ENCODE assay signal across 1 cellular context in the genomic region with DNA sequence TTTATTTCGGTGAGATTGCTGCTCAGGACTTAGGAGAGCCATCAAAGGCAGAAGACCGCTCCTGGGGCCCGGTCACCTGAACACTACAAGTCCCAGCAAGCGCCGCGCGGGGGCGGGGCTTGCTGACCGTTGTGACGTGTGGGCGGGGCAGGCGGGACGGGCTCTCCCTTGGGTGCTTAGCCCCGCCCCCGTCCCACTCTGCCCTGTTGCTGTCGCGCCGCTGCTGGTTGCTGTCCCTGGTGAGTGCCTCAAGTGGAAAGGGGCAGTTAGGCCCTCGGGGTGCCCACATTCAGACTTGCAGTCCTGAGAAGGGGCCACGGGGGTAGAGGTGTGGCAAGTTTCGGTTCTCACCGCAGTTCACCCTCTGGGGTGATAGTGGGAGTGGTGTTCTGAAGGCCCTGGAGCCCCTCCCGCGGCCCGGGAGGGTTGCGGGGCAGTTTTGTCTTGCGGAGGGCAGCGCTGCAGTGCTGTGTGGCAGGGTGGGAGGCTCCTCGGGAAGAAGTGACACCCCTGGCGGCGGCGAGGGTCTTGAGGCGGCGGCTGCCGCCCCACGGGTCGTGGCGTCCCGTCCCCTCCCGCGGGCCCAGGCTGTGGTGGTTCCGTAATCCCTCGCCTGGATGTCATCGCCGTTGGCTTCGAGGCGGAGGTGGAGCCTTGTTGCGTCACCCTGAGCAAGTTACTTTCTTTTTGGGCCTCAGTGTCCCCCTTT.
TF ChIP-seq lines count a peak whose summit lies in the region.

A gene with protein sequence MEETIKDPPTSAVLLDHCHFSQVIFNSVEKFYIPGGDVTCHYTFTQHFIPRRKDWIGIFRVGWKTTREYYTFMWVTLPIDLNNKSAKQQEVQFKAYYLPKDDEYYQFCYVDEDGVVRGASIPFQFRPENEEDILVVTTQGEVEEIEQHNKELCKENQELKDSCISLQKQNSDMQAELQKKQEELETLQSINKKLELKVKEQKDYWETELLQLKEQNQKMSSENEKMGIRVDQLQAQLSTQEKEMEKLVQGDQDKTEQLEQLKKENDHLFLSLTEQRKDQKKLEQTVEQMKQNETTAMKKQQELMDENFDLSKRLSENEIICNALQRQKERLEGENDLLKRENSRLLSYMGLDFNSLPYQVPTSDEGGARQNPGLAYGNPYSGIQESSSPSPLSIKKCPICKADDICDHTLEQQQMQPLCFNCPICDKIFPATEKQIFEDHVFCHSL (plus strand): TSS at position 196 of the 709 bp plus-strand sequence. CDS start 10,673 bp downstream, outside the sequence.

TF ChIP-seq in HepG2, 621 proteins besides CTCF, POLR2A, EP300 and RAD21 (continued from another document and continues in another):
- TF ChIP-seq, protein P1, sequence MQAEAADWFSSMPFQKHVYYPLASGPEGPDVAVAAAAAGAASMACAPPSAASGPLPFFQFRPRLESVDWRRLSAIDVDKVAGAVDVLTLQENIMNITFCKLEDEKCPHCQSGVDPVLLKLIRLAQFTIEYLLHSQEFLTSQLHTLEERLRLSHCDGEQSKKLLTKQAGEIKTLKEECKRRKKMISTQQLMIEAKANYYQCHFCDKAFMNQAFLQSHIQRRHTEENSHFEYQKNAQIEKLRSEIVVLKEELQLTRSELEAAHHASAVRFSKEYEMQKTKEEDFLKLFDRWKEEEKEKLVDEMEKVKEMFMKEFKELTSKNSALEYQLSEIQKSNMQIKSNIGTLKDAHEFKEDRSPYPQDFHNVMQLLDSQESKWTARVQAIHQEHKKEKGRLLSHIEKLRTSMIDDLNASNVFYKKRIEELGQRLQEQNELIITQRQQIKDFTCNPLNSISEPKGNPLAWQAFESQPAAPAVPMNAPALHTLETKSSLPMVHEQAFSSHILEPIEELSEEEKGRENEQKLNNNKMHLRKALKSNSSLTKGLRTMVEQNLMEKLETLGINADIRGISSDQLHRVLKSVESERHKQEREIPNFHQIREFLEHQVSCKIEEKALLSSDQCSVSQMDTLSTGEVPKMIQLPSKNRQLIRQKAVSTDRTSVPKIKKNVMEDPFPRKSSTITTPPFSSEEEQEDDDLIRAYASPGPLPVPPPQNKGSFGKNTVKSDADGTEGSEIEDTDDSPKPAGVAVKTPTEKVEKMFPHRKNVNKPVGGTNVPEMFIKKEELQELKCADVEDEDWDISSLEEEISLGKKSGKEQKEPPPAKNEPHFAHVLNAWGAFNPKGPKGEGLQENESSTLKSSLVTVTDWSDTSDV (CRISPR knock-in tag; IDR thresholded peaks at IDR 0.05) = no peak
- TF ChIP-seq RBM22 (optimal IDR thresholded peaks at IDR 0.05; ENCODE audit: low read length) (no peak), ZSCAN22 (CRISPR knock-in tag; IDR thresholded peaks at IDR 0.05) (no peak), ZSCAN31 (CRISPR knock-in tag; IDR thresholded peaks at IDR 0.05; ENCODE audit: low read depth) (peak; percentile 92), NFIC (IDR thresholded peaks at IDR 0.05; ENCODE audit: low read length) (no peak), MBNL3 (CRISPR knock-in tag; conservative IDR thresholded peaks at IDR 0.05) (no peak), ZNF317 (CRISPR knock-in tag; IDR thresholded peaks at IDR 0.05) (peak; percentile 72; the same call in 1 of the 2 replicates), U2AF2 (IDR thresholded peaks at IDR 0.05; ENCODE audit: low read depth, low read length) (no peak), ZNF83 (CRISPR knock-in tag; IDR thresholded peaks at IDR 0.05; ENCODE audit: borderline replicate concordance) (no peak), ZBTB7A (CRISPR knock-in tag; IDR thresholded peaks at IDR 0.05) (no peak), ZMAT3 (CRISPR knock-in tag; conservative IDR thresholded peaks at IDR 0.05) (peak; percentile 56; the same call in 1 of the 2 replicates), HCFC1 (IDR thresholded peaks at IDR 0.05; ENCODE audit: low read depth, low read length) (peak; percentile 93), ZNF556 (CRISPR knock-in tag; IDR thresholded peaks at IDR 0.05; ENCODE audit: borderline replicate concordance) (peak; percentile 84; the same call in 1 of the 2 replicates), MIER3 (CRISPR knock-in tag; IDR thresholded peaks at IDR 0.05; ENCODE audit: borderline replicate concordance) (0 out of 2 replicates have a peak, but pooled peaks have one; percentile 14), NKX3-1 (CRISPR knock-in tag; IDR thresholded peaks at IDR 0.05) (peak; percentile 43; the same call in 1 of the 2 replicates), ZNF263 (CRISPR knock-in tag; IDR thresholded peaks at IDR 0.05) (peak; percentile 37), HDAC6 (IDR thresholded peaks at IDR 0.05; ENCODE audit: low read depth, low read length) (no peak), ZNF775 (CRISPR knock-in tag; IDR thresholded peaks at IDR 0.05; ENCODE audit: borderline replicate concordance) (no peak), CAMTA2 (CRISPR knock-in tag; IDR thresholded peaks at IDR 0.05; ENCODE audit: borderline replicate concordance) (peak; percentile 37; the same call in 1 of the 2 replicates), ZNF7 (CRISPR knock-in tag; IDR thresholded peaks at IDR 0.05) (no peak), CBX2 (IDR thresholded peaks at IDR 0.05; ENCODE audit: low read depth, low read length) (no peak), CBX2 (CRISPR knock-in tag; IDR thresholded peaks at IDR 0.05; ENCODE audit: low read depth) (no peak), ZFP37 (CRISPR knock-in tag; IDR thresholded peaks at IDR 0.05; ENCODE audit: borderline replicate concordance) (no peak; the same call in 1 of the 2 replicates), TCF12 (IDR thresholded peaks at IDR 0.05) (no peak), TCF12 (CRISPR knock-in tag; IDR thresholded peaks at IDR 0.05) (0 out of 2 replicates have a peak, but pooled peaks have one; percentile 69), ZNF768 (CRISPR knock-in tag; IDR thresholded peaks at IDR 0.05) (peak; percentile 32; the same call in 1 of the 2 replicates), RFX3 (CRISPR knock-in tag; IDR thresholded peaks at IDR 0.05) (no peak), THAP11 (CRISPR knock-in tag; IDR thresholded peaks at IDR 0.05) (peak; percentile 99), KDM5B (CRISPR knock-in tag; IDR thresholded peaks at IDR 0.05; ENCODE audit: borderline replicate concordance) (peak; percentile 67; the same call in 1 of the 2 replicates), NR2F2 (IDR thresholded peaks at IDR 0.05; ENCODE audit: borderline replicate concordance, low read depth) (no peak), PHF21A (CRISPR knock-in tag; IDR thresholded peaks at IDR 0.05) (0 out of 2 replicates have a peak, but pooled peaks have one; percentile 34)
- TF ChIP-seq, protein P2, sequence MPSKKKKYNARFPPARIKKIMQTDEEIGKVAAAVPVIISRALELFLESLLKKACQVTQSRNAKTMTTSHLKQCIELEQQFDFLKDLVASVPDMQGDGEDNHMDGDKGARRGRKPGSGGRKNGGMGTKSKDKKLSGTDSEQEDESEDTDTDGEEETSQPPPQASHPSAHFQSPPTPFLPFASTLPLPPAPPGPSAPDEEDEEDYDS (CRISPR knock-in tag; IDR thresholded peaks at IDR 0.05) = peak; percentile 93
- TF ChIP-seq, protein P3, sequence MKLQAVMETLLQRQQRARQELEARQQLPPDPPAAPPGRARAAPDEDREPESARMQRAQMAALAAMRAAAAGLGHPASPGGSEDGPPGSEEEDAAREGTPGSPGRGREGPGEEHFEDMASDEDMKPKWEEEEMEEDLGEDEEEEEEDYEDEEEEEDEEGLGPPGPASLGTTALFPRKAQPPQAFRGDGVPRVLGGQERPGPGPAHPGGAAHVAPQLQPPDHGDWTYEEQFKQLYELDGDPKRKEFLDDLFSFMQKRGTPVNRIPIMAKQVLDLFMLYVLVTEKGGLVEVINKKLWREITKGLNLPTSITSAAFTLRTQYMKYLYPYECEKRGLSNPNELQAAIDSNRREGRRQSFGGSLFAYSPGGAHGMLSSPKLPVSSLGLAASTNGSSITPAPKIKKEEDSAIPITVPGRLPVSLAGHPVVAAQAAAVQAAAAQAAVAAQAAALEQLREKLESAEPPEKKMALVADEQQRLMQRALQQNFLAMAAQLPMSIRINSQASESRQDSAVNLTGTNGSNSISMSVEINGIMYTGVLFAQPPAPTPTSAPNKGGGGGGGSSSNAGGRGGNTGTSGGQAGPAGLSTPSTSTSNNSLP (IDR thresholded peaks at IDR 0.05; ENCODE audit: low read depth, low read length) = no peak; the same call in 1 of the 2 replicates
- TF ChIP-seq, protein P4, sequence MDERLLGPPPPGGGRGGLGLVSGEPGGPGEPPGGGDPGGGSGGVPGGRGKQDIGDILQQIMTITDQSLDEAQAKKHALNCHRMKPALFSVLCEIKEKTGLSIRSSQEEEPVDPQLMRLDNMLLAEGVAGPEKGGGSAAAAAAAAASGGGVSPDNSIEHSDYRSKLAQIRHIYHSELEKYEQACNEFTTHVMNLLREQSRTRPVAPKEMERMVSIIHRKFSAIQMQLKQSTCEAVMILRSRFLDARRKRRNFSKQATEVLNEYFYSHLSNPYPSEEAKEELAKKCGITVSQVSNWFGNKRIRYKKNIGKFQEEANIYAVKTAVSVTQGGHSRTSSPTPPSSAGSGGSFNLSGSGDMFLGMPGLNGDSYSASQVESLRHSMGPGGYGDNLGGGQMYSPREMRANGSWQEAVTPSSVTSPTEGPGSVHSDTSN (CRISPR knock-in tag; IDR thresholded peaks at IDR 0.05) = no peak
- TF ChIP-seq, protein P5, sequence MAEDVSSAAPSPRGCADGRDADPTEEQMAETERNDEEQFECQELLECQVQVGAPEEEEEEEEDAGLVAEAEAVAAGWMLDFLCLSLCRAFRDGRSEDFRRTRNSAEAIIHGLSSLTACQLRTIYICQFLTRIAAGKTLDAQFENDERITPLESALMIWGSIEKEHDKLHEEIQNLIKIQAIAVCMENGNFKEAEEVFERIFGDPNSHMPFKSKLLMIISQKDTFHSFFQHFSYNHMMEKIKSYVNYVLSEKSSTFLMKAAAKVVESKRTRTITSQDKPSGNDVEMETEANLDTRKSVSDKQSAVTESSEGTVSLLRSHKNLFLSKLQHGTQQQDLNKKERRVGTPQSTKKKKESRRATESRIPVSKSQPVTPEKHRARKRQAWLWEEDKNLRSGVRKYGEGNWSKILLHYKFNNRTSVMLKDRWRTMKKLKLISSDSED (CRISPR knock-in tag; IDR thresholded peaks at IDR 0.05) = peak; percentile 73; the same call in 1 of the 2 replicates
- TF ChIP-seq, protein P6, sequence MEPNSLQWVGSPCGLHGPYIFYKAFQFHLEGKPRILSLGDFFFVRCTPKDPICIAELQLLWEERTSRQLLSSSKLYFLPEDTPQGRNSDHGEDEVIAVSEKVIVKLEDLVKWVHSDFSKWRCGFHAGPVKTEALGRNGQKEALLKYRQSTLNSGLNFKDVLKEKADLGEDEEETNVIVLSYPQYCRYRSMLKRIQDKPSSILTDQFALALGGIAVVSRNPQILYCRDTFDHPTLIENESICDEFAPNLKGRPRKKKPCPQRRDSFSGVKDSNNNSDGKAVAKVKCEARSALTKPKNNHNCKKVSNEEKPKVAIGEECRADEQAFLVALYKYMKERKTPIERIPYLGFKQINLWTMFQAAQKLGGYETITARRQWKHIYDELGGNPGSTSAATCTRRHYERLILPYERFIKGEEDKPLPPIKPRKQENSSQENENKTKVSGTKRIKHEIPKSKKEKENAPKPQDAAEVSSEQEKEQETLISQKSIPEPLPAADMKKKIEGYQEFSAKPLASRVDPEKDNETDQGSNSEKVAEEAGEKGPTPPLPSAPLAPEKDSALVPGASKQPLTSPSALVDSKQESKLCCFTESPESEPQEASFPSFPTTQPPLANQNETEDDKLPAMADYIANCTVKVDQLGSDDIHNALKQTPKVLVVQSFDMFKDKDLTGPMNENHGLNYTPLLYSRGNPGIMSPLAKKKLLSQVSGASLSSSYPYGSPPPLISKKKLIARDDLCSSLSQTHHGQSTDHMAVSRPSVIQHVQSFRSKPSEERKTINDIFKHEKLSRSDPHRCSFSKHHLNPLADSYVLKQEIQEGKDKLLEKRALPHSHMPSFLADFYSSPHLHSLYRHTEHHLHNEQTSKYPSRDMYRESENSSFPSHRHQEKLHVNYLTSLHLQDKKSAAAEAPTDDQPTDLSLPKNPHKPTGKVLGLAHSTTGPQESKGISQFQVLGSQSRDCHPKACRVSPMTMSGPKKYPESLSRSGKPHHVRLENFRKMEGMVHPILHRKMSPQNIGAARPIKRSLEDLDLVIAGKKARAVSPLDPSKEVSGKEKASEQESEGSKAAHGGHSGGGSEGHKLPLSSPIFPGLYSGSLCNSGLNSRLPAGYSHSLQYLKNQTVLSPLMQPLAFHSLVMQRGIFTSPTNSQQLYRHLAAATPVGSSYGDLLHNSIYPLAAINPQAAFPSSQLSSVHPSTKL (CRISPR knock-in tag; IDR thresholded peaks at IDR 0.05) = peak; percentile 27; the same call in 1 of the 2 replicates
- TF ChIP-seq, protein P7, sequence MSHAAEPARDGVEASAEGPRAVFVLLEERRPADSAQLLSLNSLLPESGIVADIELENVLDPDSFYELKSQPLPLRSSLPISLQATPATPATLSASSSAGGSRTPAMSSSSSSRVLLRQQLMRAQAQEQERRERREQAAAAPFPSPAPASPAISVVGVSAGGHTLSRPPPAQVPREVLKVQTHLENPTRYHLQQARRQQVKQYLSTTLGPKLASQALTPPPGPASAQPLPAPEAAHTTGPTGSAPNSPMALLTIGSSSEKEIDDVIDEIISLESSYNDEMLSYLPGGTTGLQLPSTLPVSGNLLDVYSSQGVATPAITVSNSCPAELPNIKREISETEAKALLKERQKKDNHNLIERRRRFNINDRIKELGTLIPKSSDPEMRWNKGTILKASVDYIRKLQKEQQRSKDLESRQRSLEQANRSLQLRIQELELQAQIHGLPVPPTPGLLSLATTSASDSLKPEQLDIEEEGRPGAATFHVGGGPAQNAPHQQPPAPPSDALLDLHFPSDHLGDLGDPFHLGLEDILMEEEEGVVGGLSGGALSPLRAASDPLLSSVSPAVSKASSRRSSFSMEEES (CRISPR knock-in tag; IDR thresholded peaks at IDR 0.05) = no peak; the same call in 1 of the 2 replicates
- TF ChIP-seq, protein P8, sequence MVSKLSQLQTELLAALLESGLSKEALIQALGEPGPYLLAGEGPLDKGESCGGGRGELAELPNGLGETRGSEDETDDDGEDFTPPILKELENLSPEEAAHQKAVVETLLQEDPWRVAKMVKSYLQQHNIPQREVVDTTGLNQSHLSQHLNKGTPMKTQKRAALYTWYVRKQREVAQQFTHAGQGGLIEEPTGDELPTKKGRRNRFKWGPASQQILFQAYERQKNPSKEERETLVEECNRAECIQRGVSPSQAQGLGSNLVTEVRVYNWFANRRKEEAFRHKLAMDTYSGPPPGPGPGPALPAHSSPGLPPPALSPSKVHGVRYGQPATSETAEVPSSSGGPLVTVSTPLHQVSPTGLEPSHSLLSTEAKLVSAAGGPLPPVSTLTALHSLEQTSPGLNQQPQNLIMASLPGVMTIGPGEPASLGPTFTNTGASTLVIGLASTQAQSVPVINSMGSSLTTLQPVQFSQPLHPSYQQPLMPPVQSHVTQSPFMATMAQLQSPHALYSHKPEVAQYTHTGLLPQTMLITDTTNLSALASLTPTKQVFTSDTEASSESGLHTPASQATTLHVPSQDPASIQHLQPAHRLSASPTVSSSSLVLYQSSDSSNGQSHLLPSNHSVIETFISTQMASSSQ (IDR thresholded peaks at IDR 0.05; ENCODE audit: low read depth) = no peak
- TF ChIP-seq, protein P8 (CRISPR knock-in tag; IDR thresholded peaks at IDR 0.05; ENCODE audit: borderline replicate concordance) = peak; percentile 58; the same call in 1 of the 2 replicates
